ENCODE assay signal across 9 cellular contexts in genomic region chr17:37089998-37090397, GRCh38.
DNase-seq lines count a peak whose midpoint lies in the region; ATAC-seq and TF ChIP-seq lines count a peak whose summit lies in the region.
"Had no signal": no experiment of that assay in that cellular context is flagged by ENCODE, and none has a peak within 500 bp of the region (broad histone marks: within the 10 kb centered on the region; RNA-seq: fewer than 3 reads in every experiment).

No MANE protein-coding gene starts in this region.

- H3K27me3 Mint-ChIP-seq in activated T-cell treated with anti-CD3 and anti-CD28 coated beads, Interleukin-2, amount 50 U/mL, for 72 hours (ENCODE audit: low read depth), result no peaks in the 10 kb centered on the region

- H3K4me3 Mint-ChIP-seq in activated T-cell treated with anti-CD3 and anti-CD28 coated beads, Interleukin-2, amount 50 U/mL, for 72 hours, result peak overlapping the region; percentile 1 to 66

- no peak for TF ChIP-seq CTCF in GM12865 (IDR thresholded peaks at IDR 0.05; ENCODE audit: insufficient read depth, low read depth, low read length, missing control alignments)
- TF ChIP-seq CTCF in osteoblast (IDR thresholded peaks at IDR 0.05; ENCODE audit: extremely low read depth, low read depth, low read length), result no peak

- H3K4me3 ChIP-seq in GM12865 (ENCODE audit: low read depth, low read length) (no peak overlapping the region), osteoblast (ENCODE audit: insufficient read depth, low read length) (no peak overlapping the region)
- H3K4me3 ChIP-seq in Jurkat, Clone E6-1 (ENCODE audit: low read length), result no peak overlapping the region

- peak overlapping the region; percentile 93 for H3K27ac Mint-ChIP-seq in activated T-cell treated with anti-CD3 and anti-CD28 coated beads, Interleukin-2, amount 50 U/mL, for 72 hours

- H3K36me3 ChIP-seq in osteoblast (ENCODE audit: insufficient read depth, low read length), result peaks cover 9% of the 10 kb centered on the region

- TF ChIP-seq POLR2A in erythroblast (IDR thresholded peaks at IDR 0.05; ENCODE audit: low read length), result no peak

- H3K4me1 Mint-ChIP-seq in activated T-cell treated with anti-CD3 and anti-CD28 coated beads, Interleukin-2, amount 50 U/mL, for 72 hours (ENCODE audit: low read depth), result peaks cover 40% of the 10 kb centered on the region

- H3K9me3 Mint-ChIP-seq in activated T-cell treated with anti-CD3 and anti-CD28 coated beads, Interleukin-2, amount 50 U/mL, for 72 hours, result no peaks in the 10 kb centered on the region

- H3K4me1 ChIP-seq in osteoblast (ENCODE audit: insufficient read depth, low read length), result no peaks in the 10 kb centered on the region

- peak; percentile 93 to 94 for ATAC-seq in activated T-cell treated with anti-CD3 and anti-CD28 coated beads, Interleukin-2, amount 50 U/mL, for 72 hours (replicated peaks in 1 of 2)
- ATAC-seq in left lobe of liver, result no peak
- no peak for ATAC-seq in GM18867 (IDR thresholded peaks at IDR 0.05; ENCODE audit: unreplicated experiment)
- no peak for ATAC-seq in HG03039 (IDR thresholded peaks at IDR 0.05; ENCODE audit: unreplicated experiment)
- ATAC-seq: Panc1 had no signal

- H3K9me3 ChIP-seq in osteoblast (ENCODE audit: low read depth, low read length), result no peaks in the 10 kb centered on the region

- no peak overlapping the region for H2AFZ ChIP-seq in osteoblast (ENCODE audit: low read length)

- H3K36me3 Mint-ChIP-seq in activated T-cell treated with anti-CD3 and anti-CD28 coated beads, Interleukin-2, amount 50 U/mL, for 72 hours (ENCODE audit: insufficient read depth in 2 of 2), result peaks cover 2 to 16% of the 10 kb centered on the region in 2 donors

- no peaks in the 10 kb centered on the region for H4K20me1 ChIP-seq in osteoblast (ENCODE audit: insufficient read depth, low read length)

- no peak overlapping the region for H3K4me2 ChIP-seq in osteoblast (ENCODE audit: insufficient read depth, low read length)

- DNase-seq in GM12865 (ENCODE audit: low read depth), result peak; percentile 45
- peak; percentile 62 for DNase-seq in Jurkat, Clone E6-1 (ENCODE audit: low read depth, low spot score)
- DNase-seq in activated T-cell treated with anti-CD3 and anti-CD28 coated beads, Interleukin-2, amount 50 U/mL, for 72 hours, result peak; percentile 45 to 55
- DNase-seq in osteoblast (ENCODE audit: insufficient read length, low spot score, missing footprints), result peak; percentile 69
- no peak for DNase-seq in left lobe of liver (ENCODE audit: low spot score)
- DNase-seq in erythroblast (lab: John Stamatoyannopoulos, UW), result no peak

- H3K79me2 ChIP-seq in osteoblast (ENCODE audit: insufficient read depth, low read length), result no peaks in the 10 kb centered on the region

- H3K27ac ChIP-seq in osteoblast (ENCODE audit: low read depth, low read length), result no peak overlapping the region

- no peaks in the 10 kb centered on the region for H3K27me3 ChIP-seq in osteoblast (ENCODE audit: insufficient read depth, low read length)

Comparison
In these comparisons a context has a peak if more than half of its experiments do, and no peak if none do; other contexts are left out.
1. DNase-seq: peak in GM12865 (single experiment), Jurkat, Clone E6-1 (single experiment), activated T-cell treated with anti-CD3 and anti-CD28 coated beads, Interleukin-2, amount 50 U/mL, for 72 hours (2 of 2) and osteoblast (single experiment); none in left lobe of liver (single experiment) and erythroblast (0 of 2).
2. ATAC-seq: peak in activated T-cell treated with anti-CD3 and anti-CD28 coated beads, Interleukin-2, amount 50 U/mL, for 72 hours (2 of 2); none in left lobe of liver (single experiment), GM18867 (single experiment) and HG03039 (single experiment).